Comparison of ENCODE assay signal across 1 cellular context in the genomic region with DNA sequence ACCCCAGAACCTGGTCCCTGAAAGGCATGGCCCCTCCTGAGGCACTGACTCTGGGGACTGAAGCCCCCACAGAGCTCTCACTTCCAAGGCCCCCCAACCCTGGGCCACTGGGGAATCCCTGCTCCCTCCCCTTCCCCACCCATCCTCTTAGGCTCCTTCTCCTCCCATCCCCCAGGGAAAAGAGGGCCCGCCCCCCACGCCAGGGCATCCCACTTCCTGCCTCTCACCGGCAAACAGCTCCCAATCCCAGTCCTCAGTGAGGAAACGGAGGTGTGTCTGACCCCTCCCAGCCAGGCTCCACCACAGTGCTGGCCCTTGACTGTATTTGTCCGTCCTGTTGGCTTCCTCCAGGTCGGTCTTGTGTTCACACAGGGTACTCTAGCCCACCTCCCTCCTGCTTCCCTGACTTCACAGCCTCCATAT.
TF ChIP-seq lines count a peak whose summit lies in the region.

No MANE protein-coding gene starts in this region.

TF ChIP-seq in HepG2, 621 proteins besides CTCF, POLR2A, EP300 and RAD21 (continued from another document):
- TF ChIP-seq POLR2G (IDR thresholded peaks at IDR 0.05; ENCODE audit: low read depth, low read length), result no peak; the same call in 1 of the 2 replicates
